8 cellular contexts compared by ENCODE assay signal in genomic region chr3:90091557-90091956, GRCh38.
DNase-seq lines count a peak whose midpoint lies in the region; FAIRE-seq and TF ChIP-seq lines count a peak whose summit lies in the region.

No MANE protein-coding gene starts in this region.

- FAIRE-seq in H54 (lab: Jason Lieb, UNC): no peak

- TF ChIP-seq CTCF in BE2C (IDR thresholded peaks at IDR 0.05; ENCODE audit: low read depth, low read length) (peak; percentile 77), ascending aorta (IDR thresholded peaks at IDR 0.05) (peak in 2 of 3 experiments; percentile 43 to 61)

- no peaks in the 10 kb centered on the region for H3K27me3 ChIP-seq in BE2C
- H3K27me3 ChIP-seq in ascending aorta: no peaks in the 10 kb centered on the region

- H3K4me1 ChIP-seq in BE2C: no peaks in the 10 kb centered on the region
- no peaks in the 10 kb centered on the region for H3K4me1 ChIP-seq in ascending aorta

- no peak overlapping the region for H3K27ac ChIP-seq in ascending aorta

- no peak overlapping the region for H3K4me3 ChIP-seq in BE2C (ENCODE audit: low read depth, low read length)
- H3K4me3 ChIP-seq in ascending aorta: peak overlapping the region in 1 of 2 donors; percentile 13

- intact Hi-C loops in ascending aorta (cut with DNase I): loop anchor here (10.0 kb wide), 1 partner anchor 1887 kb away; no protein-coding TSS in a partner anchor

- H3K9me3 ChIP-seq in BE2C (no peaks in the 10 kb centered on the region), ascending aorta (no peaks in the 10 kb centered on the region)

- DNase-seq in BE2C (peak; percentile 50), H4 (ENCODE audit: low spot score) (peak; percentile 51), NCI-H1105 treated with DMSO at 0.1 percent for 48 hours (lab: John Stamatoyannopoulos, UW) (peak; percentile 78), ascending aorta (ENCODE audit: low spot score in 2 of 2) (no peak), left kidney (ENCODE audit: low read depth, low spot score) (peak; percentile 67), DMS153 (lab: John Stamatoyannopoulos, UW) (no peak), H54 (ENCODE audit: insufficient read length, low spot score) (no peak)
- DNase-seq in stimulated activated CD4-positive, alpha-beta T cell treated with anti-CD3 and anti-CD28 coated beads, Interleukin-15, amount 100 ng/mL, for 24 hours: no peak

- TF ChIP-seq POLR2A in H54 (IDR thresholded peaks at IDR 0.05; ENCODE audit: low read depth, low read length): no peak

- H3K36me3 ChIP-seq in BE2C (no peaks in the 10 kb centered on the region), ascending aorta (no peaks in the 10 kb centered on the region)

Comparison
In these comparisons a context has a peak if more than half of its experiments do, and no peak if none do; other contexts are left out.
1. DNase-seq: peak in BE2C (single experiment), H4 (single experiment), NCI-H1105 treated with DMSO at 0.1 percent for 48 hours (single experiment) and left kidney (single experiment); none in ascending aorta (0 of 2), stimulated activated CD4-positive, alpha-beta T cell treated with anti-CD3 and anti-CD28 coated beads, Interleukin-15, amount 100 ng/mL, for 24 hours (single experiment), DMS153 (single experiment) and H54 (single experiment).